Comparison of ENCODE assay signal across 10 cellular contexts in the genomic region with DNA sequence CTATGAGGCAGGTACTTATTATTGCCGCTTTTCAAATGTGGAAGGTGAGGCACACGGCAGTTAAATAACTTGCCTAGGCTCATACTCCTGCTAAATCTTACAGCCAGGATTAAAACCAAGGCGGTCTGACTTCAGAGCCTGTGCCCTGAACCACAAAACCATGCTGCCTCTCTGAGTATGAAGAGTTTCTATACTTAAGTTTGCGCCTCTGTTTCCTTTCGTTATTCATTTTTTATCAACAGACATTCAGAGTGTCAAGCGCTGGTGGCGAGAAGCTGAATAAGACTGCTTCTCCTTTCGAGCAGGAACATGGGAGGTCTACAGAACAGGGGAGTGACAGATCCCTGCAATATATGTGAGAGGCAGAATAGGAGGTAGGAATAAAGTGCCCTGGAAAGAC.
DNase-seq lines count a peak whose midpoint lies in the region; ATAC-seq and TF ChIP-seq lines count a peak whose summit lies in the region.
"Had no signal": no experiment of that assay in that cellular context is flagged by ENCODE, and none has a peak within 500 bp of the region (broad histone marks: within the 10 kb centered on the region; RNA-seq: fewer than 3 reads in every experiment).

No MANE protein-coding gene starts in this region.

- peak overlapping the region; percentile 26 for H3K4me3 Mint-ChIP-seq in activated T-cell treated with anti-CD3 and anti-CD28 coated beads, Interleukin-2, amount 50 U/mL, for 24 hours
- H3K4me3 Mint-ChIP-seq in activated CD4-positive, alpha-beta memory T cell treated with anti-CD3 and anti-CD28 coated beads, Interleukin-2, amount 10 ng/mL, durations not matched to agents 7 days and 5 days: peak overlapping the region; percentile 22
- peak overlapping the region; percentile 2 for H3K4me3 Mint-ChIP-seq in stimulated activated memory B cell treated with anti-CD40 and anti-IgM and Interleukin-4, amounts not matched to agents 10 μg/mL and 1 μg/mL and 100 μg/mL, for 72 hours

- peak overlapping the region; percentile 47 for H3K27ac Mint-ChIP-seq in activated T-cell treated with anti-CD3 and anti-CD28 coated beads, Interleukin-2, amount 50 U/mL, for 24 hours
- H3K27ac Mint-ChIP-seq in activated CD4-positive, alpha-beta memory T cell treated with anti-CD3 and anti-CD28 coated beads, Interleukin-2, amount 10 ng/mL, durations not matched to agents 7 days and 5 days: peak overlapping the region; percentile 41
- H3K27ac Mint-ChIP-seq in stimulated activated memory B cell treated with anti-CD40 and anti-IgM and Interleukin-4, amounts not matched to agents 10 μg/mL and 1 μg/mL and 100 μg/mL, for 72 hours: peak overlapping the region; percentile 69

- DNase-seq in activated T-cell treated with anti-CD3 and anti-CD28 coated beads, Interleukin-2, amount 50 U/mL, for 24 hours: peak; percentile 43
- DNase-seq in activated T-cell treated with anti-CD3 and anti-CD28 coated beads for 4 hours: no peak
- peak; percentile 31 for DNase-seq in activated CD4-positive, alpha-beta memory T cell treated with anti-CD3 and anti-CD28 coated beads, Interleukin-2, amount 10 ng/mL, durations not matched to agents 7 days and 5 days
- no peak for DNase-seq in coronary artery (ENCODE audit: low spot score)
- no peak for DNase-seq in effector CD8-positive, alpha-beta T cell (lab: John Stamatoyannopoulos, UW)
- DNase-seq: left ventricle myocardium superior had no signal

- H3K9me3 Mint-ChIP-seq in activated T-cell treated with anti-CD3 and anti-CD28 coated beads, Interleukin-2, amount 50 U/mL, for 24 hours: peaks cover 6% of the 10 kb centered on the region
- H3K9me3 Mint-ChIP-seq in activated CD4-positive, alpha-beta memory T cell treated with anti-CD3 and anti-CD28 coated beads, Interleukin-2, amount 10 ng/mL, durations not matched to agents 7 days and 5 days: no peaks in the 10 kb centered on the region
- H3K9me3 Mint-ChIP-seq in stimulated activated memory B cell treated with anti-CD40 and anti-IgM and Interleukin-4, amounts not matched to agents 10 μg/mL and 1 μg/mL and 100 μg/mL, for 72 hours: no peaks in the 10 kb centered on the region

- no peak overlapping the region for H3K4me3 ChIP-seq in coronary artery

- CTCF ChIA-PET in activated CD4-positive, alpha-beta memory T cell treated with anti-CD3 and anti-CD28 coated beads, Interleukin-2, amount 10 ng/mL, durations not matched to agents 7 days and 5 days (lab: Charles Lee): interaction anchor here (0.7 to 1.1 kb wide), 2 partner anchors 14 to 64 kb away, joined by 3 read pairs; no protein-coding TSS in a partner anchor

- no peaks in the 10 kb centered on the region for H3K36me3 Mint-ChIP-seq in activated T-cell treated with anti-CD3 and anti-CD28 coated beads, Interleukin-2, amount 50 U/mL, for 24 hours (ENCODE audit: low read depth)
- H3K36me3 Mint-ChIP-seq in activated CD4-positive, alpha-beta memory T cell treated with anti-CD3 and anti-CD28 coated beads, Interleukin-2, amount 10 ng/mL, durations not matched to agents 7 days and 5 days (ENCODE audit: low read depth): no peaks in the 10 kb centered on the region
- H3K36me3 Mint-ChIP-seq in stimulated activated memory B cell treated with anti-CD40 and anti-IgM and Interleukin-4, amounts not matched to agents 10 μg/mL and 1 μg/mL and 100 μg/mL, for 72 hours: no peaks in the 10 kb centered on the region

- H3K27me3 Mint-ChIP-seq in activated T-cell treated with anti-CD3 and anti-CD28 coated beads, Interleukin-2, amount 50 U/mL, for 24 hours: peaks cover 12% of the 10 kb centered on the region
- no peaks in the 10 kb centered on the region for H3K27me3 Mint-ChIP-seq in activated CD4-positive, alpha-beta memory T cell treated with anti-CD3 and anti-CD28 coated beads, Interleukin-2, amount 10 ng/mL, durations not matched to agents 7 days and 5 days
- no peaks in the 10 kb centered on the region for H3K27me3 Mint-ChIP-seq in stimulated activated memory B cell treated with anti-CD40 and anti-IgM and Interleukin-4, amounts not matched to agents 10 μg/mL and 1 μg/mL and 100 μg/mL, for 72 hours

- H3K27ac ChIP-seq in coronary artery: no peak overlapping the region
- H3K27ac ChIP-seq: RWPE1 had no signal

- TF ChIP-seq CTCF in coronary artery (IDR thresholded peaks at IDR 0.05): no peak

- ATAC-seq in HG02938 (IDR thresholded peaks at IDR 0.05; ENCODE audit: unreplicated experiment) (peak; percentile 46), GM19023 (IDR thresholded peaks at IDR 0.05; ENCODE audit: unreplicated experiment) (no peak)
- ATAC-seq in stimulated activated memory B cell treated with anti-CD40 and anti-IgM and Interleukin-4, amounts not matched to agents 10 μg/mL and 1 μg/mL and 100 μg/mL, for 72 hours: no peak
- ATAC-seq: left ventricle myocardium superior had no signal

- peaks cover 44% of the 10 kb centered on the region for H3K4me1 Mint-ChIP-seq in activated T-cell treated with anti-CD3 and anti-CD28 coated beads, Interleukin-2, amount 50 U/mL, for 24 hours (ENCODE audit: low read depth)
- peaks cover 56% of the 10 kb centered on the region for H3K4me1 Mint-ChIP-seq in activated CD4-positive, alpha-beta memory T cell treated with anti-CD3 and anti-CD28 coated beads, Interleukin-2, amount 10 ng/mL, durations not matched to agents 7 days and 5 days
- H3K4me1 Mint-ChIP-seq in stimulated activated memory B cell treated with anti-CD40 and anti-IgM and Interleukin-4, amounts not matched to agents 10 μg/mL and 1 μg/mL and 100 μg/mL, for 72 hours: peaks cover 46% of the 10 kb centered on the region

- POLR2A ChIA-PET in activated CD4-positive, alpha-beta memory T cell treated with anti-CD3 and anti-CD28 coated beads, Interleukin-2, amount 10 ng/mL, durations not matched to agents 7 days and 5 days (lab: Charles Lee): interaction anchor here (1.6 to 2.7 kb wide), 3 partner anchors 9 to 96 kb away, joined by 7 to 14 read pairs (median 10); a partner anchor contains a TSS

Comparison
In these comparisons a context has a peak if more than half of its experiments do, and no peak if none do; other contexts are left out.
1. DNase-seq: peak in activated T-cell treated with anti-CD3 and anti-CD28 coated beads, Interleukin-2, amount 50 U/mL, for 24 hours (single experiment) and activated CD4-positive, alpha-beta memory T cell treated with anti-CD3 and anti-CD28 coated beads, Interleukin-2, amount 10 ng/mL, durations not matched to agents 7 days and 5 days (single experiment); none in activated T-cell treated with anti-CD3 and anti-CD28 coated beads for 4 hours (single experiment), coronary artery (single experiment) and effector CD8-positive, alpha-beta T cell (single experiment).
2. Peak in every context shown above with its lines, with median percentiles within 50 percentile points of each other: H3K27ac Mint-ChIP-seq and H3K4me3 Mint-ChIP-seq.